ENCODE assay signal across 24 cellular contexts in genomic region chrX:133390647-133391046, GRCh38. TPM values are rescaled to one million over a fixed set of nuclear protein-coding genes. Genes with fewer than 3 reads are reported as not detected.
DNase-seq lines count a peak whose midpoint lies in the region; ATAC-seq and TF ChIP-seq lines count a peak whose summit lies in the region.
"Had no signal": no experiment of that assay in that cellular context is flagged by ENCODE, and none has a peak within 500 bp of the region (broad histone marks: within the 10 kb centered on the region; RNA-seq: fewer than 3 reads in every experiment).

No MANE protein-coding gene starts in this region.

- no peaks in the 10 kb centered on the region for H3K36me3 Mint-ChIP-seq in progenitor cell of endocrine pancreas (ENCODE audit: insufficient read depth)
- H3K36me3 Mint-ChIP-seq: CD4-positive, CD25-positive, alpha-beta regulatory T cell; IgD-negative memory B cell had no signal

- CTCF ChIA-PET in HEK293 (lab: Yijun Ruan, JAX) = interaction anchor here (0.8 to 1.0 kb wide), 2 partner anchors 11 to 15 kb away, joined by 3 to 4 read pairs; no protein-coding TSS in a partner anchor

- no peaks in the 10 kb centered on the region for H3K9me3 Mint-ChIP-seq in progenitor cell of endocrine pancreas (ENCODE audit: low read depth)
- H3K9me3 Mint-ChIP-seq: CD4-positive, CD25-positive, alpha-beta regulatory T cell; IgD-negative memory B cell had no signal

- H3K4me1 ChIP-seq in HEK293 (ENCODE audit: control insufficient read depth, insufficient read depth, low read length) = peaks cover 5% of the 10 kb centered on the region
- H3K4me1 ChIP-seq: lower lobe of right lung, testis had no signal

- no peak for TF ChIP-seq CTCF in HEK293 (tag by site-specific recombination; IDR thresholded peaks at IDR 0.05)
- TF ChIP-seq CTCF in VCaP (conservative IDR thresholded peaks at IDR 0.05) = no peak
- TF ChIP-seq CTCF in progenitor cell of endocrine pancreas (IDR thresholded peaks at IDR 0.05; ENCODE audit: unreplicated experiment) = no peak

- peak; percentile 42 for DNase-seq in left kidney (ENCODE audit: low read depth, low spot score)
- DNase-seq in progenitor cell of endocrine pancreas (ENCODE audit: low spot score, unreplicated experiment) = no peak
- DNase-seq in AG08396 (ENCODE audit: low spot score) = no peak
- DNase-seq in NCI-H1105 (lab: John Stamatoyannopoulos, UW) = no peak
- DNase-seq: activated CD4-positive, alpha-beta T cell treated with anti-CD3 and anti-CD28 coated beads, Interleukin-2, amount 50 U/mL, for 1 hour; activated naive CD4-positive, alpha-beta T cell treated with Interleukin-2 at 50 U/mL for 16 hours; CD4-positive, CD25-positive, alpha-beta regulatory T cell; effector CD4-positive, alpha-beta T cell; lower lobe of right lung; NCI-H1092; NCI-H1930; NCI-H345; NK-92 treated with Interleukin-12 subunit alpha and Interleukin-12 subunit beta, amount 100 ng/mL, for 24 hours; Right ventricle myocardium superior; stimulated activated naive CD4-positive, alpha-beta T cell treated with Interleukin-2 at 50 U/mL for 16 hours; SW 1271; T-helper 9 cell; testis had no signal

- peaks cover 23% of the 10 kb centered on the region for H3K4me1 Mint-ChIP-seq in progenitor cell of endocrine pancreas (ENCODE audit: low read depth)
- H3K4me1 Mint-ChIP-seq: CD4-positive, CD25-positive, alpha-beta regulatory T cell; IgD-negative memory B cell had no signal

- no peaks in the 10 kb centered on the region for H3K36me3 ChIP-seq in HEK293 (ENCODE audit: control insufficient read depth in 2 of 2, insufficient read depth in 1 of 2, low read length in 2 of 2)
- H3K36me3 ChIP-seq: lower lobe of right lung, neutrophil had no signal

- no peak for ATAC-seq in HG02763 (IDR thresholded peaks at IDR 0.05; ENCODE audit: unreplicated experiment)
- ATAC-seq: lower lobe of right lung had no signal

- POLR2A ChIA-PET in HEK293 (lab: Yijun Ruan, JAX) = interaction anchor here (0.6 kb wide), 1 partner anchor 8 kb away, joined by 4 read pairs; no protein-coding TSS in a partner anchor

- H3K27me3 Mint-ChIP-seq in progenitor cell of endocrine pancreas = peaks cover 2% of the 10 kb centered on the region
- H3K27me3 Mint-ChIP-seq: IgD-negative memory B cell had no signal

- no peak overlapping the region for H3K4me3 ChIP-seq in HEK293 (ENCODE audit: low read depth, low read length)
- H3K4me3 ChIP-seq: lower lobe of right lung, testis had no signal

- H3K27ac ChIP-seq in HEK293 (ENCODE audit: extremely low read depth, low read depth, low read length) (no peak overlapping the region), VCaP (peak overlapping the region; percentile 31; the same call in 1 of the 2 replicates)
- H3K27ac ChIP-seq: epithelial cell of prostate, lower lobe of right lung, neutrophil, testis had no signal

- H3K27ac Mint-ChIP-seq in progenitor cell of endocrine pancreas = peak overlapping the region; percentile 12
- H3K27ac Mint-ChIP-seq: CD4-positive, CD25-positive, alpha-beta regulatory T cell; IgD-negative memory B cell had no signal

- no peak overlapping the region for H3K4me3 Mint-ChIP-seq in progenitor cell of endocrine pancreas (ENCODE audit: low read depth)
- H3K4me3 Mint-ChIP-seq: CD4-positive, CD25-positive, alpha-beta regulatory T cell; IgD-negative memory B cell had no signal

- no peaks in the 10 kb centered on the region for H3K9me3 ChIP-seq in HEK293 (ENCODE audit: control insufficient read depth, insufficient read depth, low read depth, low read length)
- H3K9me3 ChIP-seq: lower lobe of right lung, neutrophil, testis had no signal

TF ChIP-seq in HEK293, 187 proteins besides CTCF, POLR2A, EP300 and RAD21:
- TF ChIP-seq ZNF785 (tag by site-specific recombination; IDR thresholded peaks at IDR 0.05) (no peak), ZNF549 (tag by site-specific recombination; IDR thresholded peaks at IDR 0.05) (0 out of 2 replicates have a peak, but pooled peaks have one; percentile 66), FEZF1 (tag by site-specific recombination; IDR thresholded peaks at IDR 0.05) (0 out of 2 replicates have a peak, but pooled peaks have one; percentile 10), ZNF560 (tag by site-specific recombination; IDR thresholded peaks at IDR 0.05; ENCODE audit: borderline replicate concordance) (no peak), TCF7L2 (IDR thresholded peaks at IDR 0.05; ENCODE audit: borderline replicate concordance, low read depth, low read length) (peak; percentile 28; the same call in 1 of the 2 replicates), AEBP2 (tag by site-specific recombination; IDR thresholded peaks at IDR 0.05; ENCODE audit: borderline replicate concordance) (no peak), TRIM28 (IDR thresholded peaks at IDR 0.05; ENCODE audit: borderline replicate concordance, low read length) (peak; percentile 91)

RNA-seq across cellular contexts. Expression of gene GPC4, which starts 24.6 kb away (rescaled TPM):
- 10.8 and 14.5 TPM in 2 replicates for total RNA-seq in progenitor cell of endocrine pancreas
- total RNA-seq: CD4-positive, CD25-positive, alpha-beta regulatory T cell had no signal
